ENCODE assay signal across 2 cellular contexts in the genomic region with DNA sequence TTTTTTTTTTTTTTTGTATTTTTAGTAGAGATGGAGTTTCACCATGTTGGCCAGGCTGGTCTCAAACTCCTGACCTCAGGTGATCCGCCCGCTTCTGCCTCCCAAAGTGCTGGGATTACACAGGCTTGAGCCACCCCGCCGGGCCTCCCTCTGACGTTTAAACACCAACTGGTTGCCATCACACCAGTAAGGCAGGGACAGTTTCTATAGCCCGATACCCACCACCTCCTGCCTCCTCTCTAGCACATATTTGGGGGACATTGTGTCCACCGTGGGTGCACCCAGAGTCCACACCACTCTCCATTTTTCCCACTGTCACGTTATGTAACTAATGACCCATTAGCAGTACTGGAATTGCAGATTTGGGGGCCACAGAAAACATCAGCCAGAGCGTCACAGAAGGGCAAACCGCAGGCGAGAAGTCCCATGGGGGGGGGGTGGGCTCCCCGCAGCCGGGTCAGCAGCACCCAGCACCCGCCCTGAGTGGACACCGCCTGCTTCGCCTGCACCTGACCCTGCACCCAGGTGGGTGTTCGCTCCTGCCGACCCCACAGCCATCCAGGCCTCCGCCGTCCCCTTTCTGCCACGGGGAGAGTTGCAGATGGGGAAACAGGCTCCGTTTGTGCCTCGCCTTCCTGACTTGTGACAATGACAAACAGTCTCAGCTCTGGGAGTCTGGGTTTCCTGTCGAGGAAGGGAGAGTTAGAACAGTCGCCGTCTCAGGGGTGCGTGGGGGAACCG.
TF ChIP-seq lines count a peak whose summit lies in the region.

No MANE protein-coding gene starts in this region.

TF ChIP-seq in GM23338, 12 proteins besides CTCF, POLR2A, EP300 and RAD21:
- TF ChIP-seq CREB1 (CRISPR knock-in tag; IDR thresholded peaks at IDR 0.05; ENCODE audit: low read depth) (no peak), EZH2 (IDR thresholded peaks at IDR 0.05; ENCODE audit: low read depth, unreplicated experiment) (peak; percentile 82), STAT1 (IDR thresholded peaks at IDR 0.05; ENCODE audit: unreplicated experiment) (no peak)
TF ChIP-seq in GM23338: peak in this region for 1.

TF ChIP-seq in neural cell, 6 proteins besides CTCF, POLR2A, EP300 and RAD21:
- TF ChIP-seq TAF1 (IDR thresholded peaks at IDR 0.05; ENCODE audit: low read depth) = no peak
- TF ChIP-seq, protein P1, sequence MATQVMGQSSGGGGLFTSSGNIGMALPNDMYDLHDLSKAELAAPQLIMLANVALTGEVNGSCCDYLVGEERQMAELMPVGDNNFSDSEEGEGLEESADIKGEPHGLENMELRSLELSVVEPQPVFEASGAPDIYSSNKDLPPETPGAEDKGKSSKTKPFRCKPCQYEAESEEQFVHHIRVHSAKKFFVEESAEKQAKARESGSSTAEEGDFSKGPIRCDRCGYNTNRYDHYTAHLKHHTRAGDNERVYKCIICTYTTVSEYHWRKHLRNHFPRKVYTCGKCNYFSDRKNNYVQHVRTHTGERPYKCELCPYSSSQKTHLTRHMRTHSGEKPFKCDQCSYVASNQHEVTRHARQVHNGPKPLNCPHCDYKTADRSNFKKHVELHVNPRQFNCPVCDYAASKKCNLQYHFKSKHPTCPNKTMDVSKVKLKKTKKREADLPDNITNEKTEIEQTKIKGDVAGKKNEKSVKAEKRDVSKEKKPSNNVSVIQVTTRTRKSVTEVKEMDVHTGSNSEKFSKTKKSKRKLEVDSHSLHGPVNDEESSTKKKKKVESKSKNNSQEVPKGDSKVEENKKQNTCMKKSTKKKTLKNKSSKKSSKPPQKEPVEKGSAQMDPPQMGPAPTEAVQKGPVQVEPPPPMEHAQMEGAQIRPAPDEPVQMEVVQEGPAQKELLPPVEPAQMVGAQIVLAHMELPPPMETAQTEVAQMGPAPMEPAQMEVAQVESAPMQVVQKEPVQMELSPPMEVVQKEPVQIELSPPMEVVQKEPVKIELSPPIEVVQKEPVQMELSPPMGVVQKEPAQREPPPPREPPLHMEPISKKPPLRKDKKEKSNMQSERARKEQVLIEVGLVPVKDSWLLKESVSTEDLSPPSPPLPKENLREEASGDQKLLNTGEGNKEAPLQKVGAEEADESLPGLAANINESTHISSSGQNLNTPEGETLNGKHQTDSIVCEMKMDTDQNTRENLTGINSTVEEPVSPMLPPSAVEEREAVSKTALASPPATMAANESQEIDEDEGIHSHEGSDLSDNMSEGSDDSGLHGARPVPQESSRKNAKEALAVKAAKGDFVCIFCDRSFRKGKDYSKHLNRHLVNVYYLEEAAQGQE (IDR thresholded peaks at IDR 0.05; ENCODE audit: borderline replicate concordance) = no peak
- TF ChIP-seq MXI1 (conservative IDR thresholded peaks at IDR 0.05; ENCODE audit: poor library complexity, severe bottlenecking) = no peak
- TF ChIP-seq SMC3 (conservative IDR thresholded peaks at IDR 0.05; ENCODE audit: poor library complexity) = no peak
- TF ChIP-seq POLR2AphosphoS5 (IDR thresholded peaks at IDR 0.05) = no peak
- no peak for TF ChIP-seq EZH2 (IDR thresholded peaks at IDR 0.05; ENCODE audit: borderline replicate concordance, insufficient read depth, low read length, poor library complexity, severe bottlenecking)
